In genomic region chr5:2017540-2018389, GRCh38 we compare ENCODE assay signal across 11 cellular contexts.
DNase-seq lines count a peak whose midpoint lies in the region; ATAC-seq and TF ChIP-seq lines count a peak whose summit lies in the region.
"Had no signal": no experiment of that assay in that cellular context is flagged by ENCODE, and none has a peak within 500 bp of the region (broad histone marks: within the 10 kb centered on the region; RNA-seq: fewer than 3 reads in every experiment).

No MANE protein-coding gene starts in this region.

- H3K9me3 ChIP-seq in MM.1S (replicated peaks; ENCODE audit: insufficient read depth, low read length) (no peaks in the 10 kb centered on the region), mammary epithelial cell (replicated peaks; ENCODE audit: insufficient read depth, low read length) (no peaks in the 10 kb centered on the region)
- H3K9me3 ChIP-seq: thoracic aorta had no signal

- peak; percentile 37 to 45 for DNase-seq in activated T-cell treated with anti-CD3 and anti-CD28 coated beads, Interleukin-2, amount 50 U/mL, for 48 hours
- DNase-seq in activated T-cell treated with anti-CD3 and anti-CD28 coated beads, Interleukin-2, amount 50 U/mL, for 24 hours = no peak
- DNase-seq in MM.1S = peak; percentile 33
- no peak for DNase-seq in mammary epithelial cell
- peak; percentile 30 to 32 for DNase-seq in stimulated activated CD4-positive, alpha-beta T cell treated with anti-CD3 and anti-CD28 coated beads, Interleukin-2, amount 100 ng/mL, for 48 hours
- DNase-seq in HuH-7 (ENCODE audit: low spot score) = no peak
- DNase-seq: activated B cell treated with CpG ODN at 0.5 μM for 24 hours had no signal

- H3F3A ChIP-seq in MM.1S (ENCODE audit: insufficient read depth, low read length) = no peaks in the 10 kb centered on the region

- no peaks in the 10 kb centered on the region for H3K27me3 ChIP-seq in MM.1S (replicated peaks; ENCODE audit: insufficient read depth, low read length)
- H3K27me3 ChIP-seq in mammary epithelial cell (ENCODE audit: insufficient read depth, low read length) = no peaks in the 10 kb centered on the region

- H3K27me3 Mint-ChIP-seq in activated T-cell treated with anti-CD3 and anti-CD28 coated beads, Interleukin-2, amount 50 U/mL, for 24 hours = peaks cover 7% of the 10 kb centered on the region
- H3K27me3 Mint-ChIP-seq: activated B cell treated with CpG ODN at 0.5 μM for 24 hours had no signal

- CTCF ChIA-PET in mammary epithelial cell (lab: Charles Lee; ENCODE audit: low non-redundant PET) = no interaction called here

- H3K79me2 ChIP-seq in MM.1S (ENCODE audit: low read length) (no peaks in the 10 kb centered on the region), mammary epithelial cell (ENCODE audit: insufficient read depth, low read length) (no peaks in the 10 kb centered on the region)

- H4K20me1 ChIP-seq in MM.1S (ENCODE audit: insufficient read depth, low read length) = no peaks in the 10 kb centered on the region
- no peaks in the 10 kb centered on the region for H4K20me1 ChIP-seq in mammary epithelial cell (ENCODE audit: insufficient read depth, low read length)

- no peak overlapping the region for H3K27ac Mint-ChIP-seq in activated T-cell treated with anti-CD3 and anti-CD28 coated beads, Interleukin-2, amount 50 U/mL, for 24 hours
- H3K27ac Mint-ChIP-seq: activated B cell treated with CpG ODN at 0.5 μM for 24 hours had no signal

- TF ChIP-seq CTCF in MM.1S (IDR thresholded peaks at IDR 0.05; ENCODE audit: low read length) (peak; percentile 55), mammary epithelial cell (conservative IDR thresholded peaks at IDR 0.05 in 1 of 2, IDR thresholded peaks at IDR 0.05 in 1 of 2; ENCODE audit: extremely low read depth in 1 of 2, insufficient read depth in 1 of 2, low read depth in 1 of 2, low read length in 2 of 2) (peak; percentile 60 to 67)

- ATAC-seq in HG03196 (IDR thresholded peaks at IDR 0.05; ENCODE audit: unreplicated experiment) (no peak), HG03097 (IDR thresholded peaks at IDR 0.05; ENCODE audit: low FRiP score, unreplicated experiment) (no peak)
- ATAC-seq: left colon had no signal

- no peaks in the 10 kb centered on the region for H3K9me2 ChIP-seq in MM.1S (replicated peaks; ENCODE audit: insufficient read depth, low read length)

- no peak overlapping the region for H3K4me2 ChIP-seq in MM.1S (ENCODE audit: low read depth, low read length)
- H3K4me2 ChIP-seq in mammary epithelial cell (ENCODE audit: insufficient read depth, low read depth, low read length) = no peak overlapping the region

- no peak overlapping the region for H3K27ac ChIP-seq in MM.1S (ENCODE audit: low read length)
- no peak overlapping the region for H3K27ac ChIP-seq in mammary epithelial cell (ENCODE audit: insufficient read depth, low read depth, low read length)
- H3K27ac ChIP-seq: thoracic aorta had no signal

- H3K9ac ChIP-seq in MM.1S (ENCODE audit: low read length) (no peak overlapping the region), mammary epithelial cell (ENCODE audit: insufficient read depth, low read length) (no peak overlapping the region)

- intact Hi-C loops in mammary epithelial cell (cut with micrococcal nuclease) = loop anchor here (1.0 kb wide), 3 partner anchors 41 to 254 kb away; no protein-coding TSS in a partner anchor

- dilution Hi-C loops in mammary epithelial cell (cut with HindIII; ENCODE audit: low sequenced_read_pairs) = no loop called here

- in situ Hi-C loops in mammary epithelial cell (cut with MboI; ENCODE audit: low sequenced_read_pairs in 2 of 2) = loop anchor here (25.0 kb wide), 2 partner anchors 230 to 255 kb away; partner anchors contain the start of gene MRPL36 (in 1 of the 2)

- H3K9me3 Mint-ChIP-seq in activated T-cell treated with anti-CD3 and anti-CD28 coated beads, Interleukin-2, amount 50 U/mL, for 24 hours = no peaks in the 10 kb centered on the region
- H3K9me3 Mint-ChIP-seq: activated B cell treated with CpG ODN at 0.5 μM for 24 hours had no signal

- no peaks in the 10 kb centered on the region for H3K36me3 Mint-ChIP-seq in activated T-cell treated with anti-CD3 and anti-CD28 coated beads, Interleukin-2, amount 50 U/mL, for 24 hours (ENCODE audit: low read depth)

- H3K4me3 ChIP-seq in MM.1S (ENCODE audit: low read length) (no peak overlapping the region), mammary epithelial cell (replicated peaks in 1 of 3; ENCODE audit: insufficient read depth in 1 of 3, low read depth in 2 of 3, low read length in 3 of 3) (no peak overlapping the region)
- H3K4me3 ChIP-seq: thoracic aorta had no signal

- WGBS in mammary epithelial cell (ENCODE audit: low coverage, missing lambda C conversion rate) = 88% methylated on average over 20 of the region's 20 CpGs

- H3K4me1 ChIP-seq in MM.1S (ENCODE audit: low read length) = no peaks in the 10 kb centered on the region
- peaks cover 13% of the 10 kb centered on the region for H3K4me1 ChIP-seq in mammary epithelial cell (ENCODE audit: insufficient read depth, low read length)

- no peak overlapping the region for H2AFZ ChIP-seq in MM.1S (ENCODE audit: low read length)
- no peak overlapping the region for H2AFZ ChIP-seq in mammary epithelial cell (ENCODE audit: low read depth, low read length)

- no TSS peak for BruUV-seq in mammary epithelial cell (replicated peaks; lab: Mats Ljungman, UMichigan)

- H3K4me3 Mint-ChIP-seq in activated T-cell treated with anti-CD3 and anti-CD28 coated beads, Interleukin-2, amount 50 U/mL, for 24 hours = no peak overlapping the region
- H3K4me3 Mint-ChIP-seq: activated B cell treated with CpG ODN at 0.5 μM for 24 hours had no signal

- no peaks in the 10 kb centered on the region for H3K4me1 Mint-ChIP-seq in activated T-cell treated with anti-CD3 and anti-CD28 coated beads, Interleukin-2, amount 50 U/mL, for 24 hours (ENCODE audit: low read depth)
- H3K4me1 Mint-ChIP-seq: activated B cell treated with CpG ODN at 0.5 μM for 24 hours had no signal

- H3K36me3 ChIP-seq in MM.1S (replicated peaks; ENCODE audit: insufficient read depth, low read length) (no peaks in the 10 kb centered on the region), mammary epithelial cell (ENCODE audit: insufficient read depth, low read length) (no peaks in the 10 kb centered on the region)
- H3K36me3 ChIP-seq: thoracic aorta had no signal

Comparison
In these comparisons a context has a peak if more than half of its experiments do, and no peak if none do; other contexts are left out.
1. DNase-seq: peak in activated T-cell treated with anti-CD3 and anti-CD28 coated beads, Interleukin-2, amount 50 U/mL, for 48 hours (2 of 2), MM.1S (single experiment) and stimulated activated CD4-positive, alpha-beta T cell treated with anti-CD3 and anti-CD28 coated beads, Interleukin-2, amount 100 ng/mL, for 48 hours (2 of 2); none in activated T-cell treated with anti-CD3 and anti-CD28 coated beads, Interleukin-2, amount 50 U/mL, for 24 hours (single experiment), mammary epithelial cell (single experiment) and HuH-7 (single experiment).